In genomic region chr10:17409170-17409733, GRCh38 we compare ENCODE assay signal across 9 cellular contexts. TPM values are rescaled to one million over a fixed set of nuclear protein-coding genes. Genes with fewer than 3 reads are reported as not detected.
DNase-seq lines count a peak whose midpoint lies in the region; ATAC-seq and TF ChIP-seq lines count a peak whose summit lies in the region.
"Had no signal": no experiment of that assay in that cellular context is flagged by ENCODE, and none has a peak within 500 bp of the region (broad histone marks: within the 10 kb centered on the region; RNA-seq: fewer than 3 reads in every experiment).

No MANE protein-coding gene starts in this region.

- TF ChIP-seq POLR2A in testis (IDR thresholded peaks at IDR 0.05) = no peak

- DNase-seq in A673 (ENCODE audit: low spot score) (peak; percentile 38), GM12865 (ENCODE audit: low read depth) (peak; percentile 7), RWPE2 (ENCODE audit: low spot score) (no peak), fibroblast of mammary gland (ENCODE audit: low read depth) (peak; percentile 30), testis (no peak), epidermal melanocyte (ENCODE audit: insufficient read length, low spot score) (no peak), NCI-H345 treated with DMSO at 0.1 percent for 48 hours (lab: John Stamatoyannopoulos, UW; ENCODE audit: unreplicated experiment) (no peak)
- DNase-seq: activated CD4-positive, alpha-beta T cell treated with anti-CD3 and anti-CD28 coated beads, Interleukin-2, amount 50 U/mL, for 4 hours had no signal

- peaks cover 9% of the 10 kb centered on the region for H3K27me3 ChIP-seq in A673 (replicated peaks; ENCODE audit: insufficient read depth, low read depth, low read length, poor library complexity)
- no peaks in the 10 kb centered on the region for H3K27me3 ChIP-seq in RWPE2 (ENCODE audit: insufficient read depth, poor library complexity, severe bottlenecking)
- no peaks in the 10 kb centered on the region for H3K27me3 ChIP-seq in testis

- H3K27ac ChIP-seq in A673 (ENCODE audit: low read depth, low read length, poor library complexity, severe bottlenecking) = no peak overlapping the region
- no peak overlapping the region for H3K27ac ChIP-seq in RWPE2 (ENCODE audit: poor library complexity, severe bottlenecking)
- H3K27ac ChIP-seq in testis = no peak overlapping the region

- no peaks in the 10 kb centered on the region for H3K4me1 ChIP-seq in A673 (ENCODE audit: insufficient read depth, low read length, poor library complexity, severe bottlenecking)
- no peaks in the 10 kb centered on the region for H3K4me1 ChIP-seq in RWPE2 (ENCODE audit: insufficient read depth, poor library complexity, severe bottlenecking)
- no peaks in the 10 kb centered on the region for H3K4me1 ChIP-seq in testis

- H3K4me3 ChIP-seq in A673 (ENCODE audit: low read depth, low read length, poor library complexity, severe bottlenecking) (no peak overlapping the region), GM12865 (ENCODE audit: low read depth, low read length) (no peak overlapping the region), RWPE2 (ENCODE audit: severe bottlenecking) (no peak overlapping the region), fibroblast of mammary gland (ENCODE audit: control insufficient read depth, low read depth, low read length) (no peak overlapping the region), testis (no peak overlapping the region)

- CTCF ChIA-PET in A673 (lab: Charles Lee) = no interaction called here

- H3K9me3 ChIP-seq in A673 (ENCODE audit: low read depth, low read length, poor library complexity, severe bottlenecking) (no peaks in the 10 kb centered on the region), RWPE2 (ENCODE audit: severe bottlenecking) (no peaks in the 10 kb centered on the region), testis (no peaks in the 10 kb centered on the region)

- no peaks in the 10 kb centered on the region for H3K36me3 ChIP-seq in A673 (ENCODE audit: insufficient read depth, low read length, poor library complexity, severe bottlenecking)
- no peaks in the 10 kb centered on the region for H3K36me3 ChIP-seq in RWPE2 (ENCODE audit: low read depth)
- no peaks in the 10 kb centered on the region for H3K36me3 ChIP-seq in testis (ENCODE audit: low read depth, missing control alignments)

- 92 to 94% methylated on average over 5 of the region's 5 CpGs for WGBS in testis, 2 donors

- ATAC-seq in RWPE2 (ENCODE audit: low read depth) (no peak), HG03095 (IDR thresholded peaks at IDR 0.05; ENCODE audit: unreplicated experiment) (no peak)

- no TSS peak for BruUV-seq in A673 (replicated peaks; lab: Mats Ljungman, UMichigan)

- TF ChIP-seq CTCF in A673 (conservative IDR thresholded peaks at IDR 0.05; ENCODE audit: low read depth, low read length) (peak; percentile 57), GM12865 (IDR thresholded peaks at IDR 0.05; ENCODE audit: insufficient read depth, low read depth, low read length, missing control alignments) (peak; percentile 27), RWPE2 (IDR thresholded peaks at IDR 0.05; ENCODE audit: poor library complexity, severe bottlenecking) (peak; percentile 48), fibroblast of mammary gland (conservative IDR thresholded peaks at IDR 0.05; ENCODE audit: control insufficient read depth, insufficient read depth, low read depth, low read length) (peak; percentile 59), testis (IDR thresholded peaks at IDR 0.05) (no peak)

- POLR2A ChIA-PET in A673 (lab: Charles Lee; ENCODE audit: low non-redundant PET) = no interaction called here

- intact Hi-C loops in A673 (cut with micrococcal nuclease; ENCODE audit: unreplicated experiment) = no loop called here
- intact Hi-C loops in testis (cut with DNase I; ENCODE audit: low total_unique reads) = no loop called here

RNA-seq across cellular contexts. Expression of gene ST8SIA6, which starts 45.1 kb away (rescaled TPM):
- total RNA-seq in A673 (2021) = not detected in 2 replicates
- total RNA-seq in testis = 1 to 10 TPM in 1 of 2 donors, under 1 TPM in 1; 0.87 to 1.6 TPM
- 0.84 TPM for polyA plus RNA-seq in testis (ENCODE audit: insufficient read depth, low read depth, low replicate concordance)

Comparison
In these comparisons a context has a peak if more than half of its experiments do, and no peak if none do; other contexts are left out.
1. DNase-seq: peak in A673 (single experiment), GM12865 (single experiment) and fibroblast of mammary gland (single experiment); none in RWPE2 (single experiment), testis (single experiment), epidermal melanocyte (single experiment) and NCI-H345 treated with DMSO at 0.1 percent for 48 hours (single experiment).
2. CTCF ChIP-seq: peak in A673 (single experiment), GM12865 (single experiment), RWPE2 (single experiment) and fibroblast of mammary gland (single experiment); none in testis (0 of 3).